In the genomic region with DNA sequence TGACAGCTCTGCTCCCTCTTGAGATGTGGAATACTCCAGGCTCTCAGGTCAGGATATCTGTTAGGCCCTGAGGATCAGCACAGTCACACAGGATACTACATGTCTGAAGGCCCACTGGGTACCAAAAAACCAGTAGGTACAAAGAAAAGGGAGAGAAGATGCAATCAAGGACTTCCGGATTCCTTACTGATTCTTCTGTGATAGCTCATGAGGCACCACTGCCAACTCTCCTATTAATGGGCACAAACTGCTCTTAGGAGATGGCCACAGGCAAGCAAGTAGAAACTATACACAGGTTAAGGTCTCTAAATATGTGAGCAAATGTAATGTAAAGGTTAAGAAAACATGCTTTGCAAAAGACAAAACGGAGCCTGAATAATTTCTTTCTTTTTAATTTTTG, we compare ENCODE assay signal across 16 cellular contexts. TPM values are rescaled to one million over a fixed set of nuclear protein-coding genes. Genes with fewer than 3 reads are reported as not detected.
DNase-seq lines count a peak whose midpoint lies in the region; ATAC-seq and TF ChIP-seq lines count a peak whose summit lies in the region.
"Had no signal": no experiment of that assay in that cellular context is flagged by ENCODE, and none has a peak within 500 bp of the region (broad histone marks: within the 10 kb centered on the region; RNA-seq: fewer than 3 reads in every experiment).

No MANE protein-coding gene starts in this region.

- H3K4me3 ChIP-seq in thoracic aorta, result no peak overlapping the region
- H3K4me3 ChIP-seq: A549, tibial nerve had no signal

- peaks cover 6% of the 10 kb centered on the region for H3K36me3 ChIP-seq in thoracic aorta

- H3K36me3 Mint-ChIP-seq in activated T-cell treated with anti-CD3 and anti-CD28 coated beads, Interleukin-2, amount 50 U/mL, for 72 hours (ENCODE audit: insufficient read depth in 2 of 2), result peaks cover 2 to 11% of the 10 kb centered on the region in 2 donors
- peaks cover 5% of the 10 kb centered on the region for H3K36me3 Mint-ChIP-seq in activated T-cell treated with anti-CD3 and anti-CD28 coated beads, Interleukin-2, amount 50 U/mL, for 4 hours (ENCODE audit: insufficient read depth)
- H3K36me3 Mint-ChIP-seq in HFFc6 (ENCODE audit: low read depth) (peaks cover 12% of the 10 kb centered on the region), glutamatergic neuron (ENCODE audit: unreplicated experiment) (no peaks in the 10 kb centered on the region)

- peak overlapping the region; percentile 13 to 89 for H3K27ac ChIP-seq in thoracic aorta

- H3K27me3 Mint-ChIP-seq in activated T-cell treated with anti-CD3 and anti-CD28 coated beads, Interleukin-2, amount 50 U/mL, for 72 hours (ENCODE audit: low read depth), result no peaks in the 10 kb centered on the region
- H3K27me3 Mint-ChIP-seq in activated T-cell treated with anti-CD3 and anti-CD28 coated beads, Interleukin-2, amount 50 U/mL, for 4 hours (ENCODE audit: low read depth), result no peaks in the 10 kb centered on the region
- H3K27me3 Mint-ChIP-seq in HFFc6 (ENCODE audit: insufficient read depth) (peaks cover 5% of the 10 kb centered on the region), glutamatergic neuron (ENCODE audit: unreplicated experiment) (peaks cover 10% of the 10 kb centered on the region)
- H3K27me3 Mint-ChIP-seq: activated B cell treated with CpG ODN at 0.5 μM for 24 hours had no signal

- no peaks in the 10 kb centered on the region for H3K9me3 ChIP-seq in thoracic aorta
- H3K9me3 ChIP-seq: A549, tibial nerve had no signal

- TF ChIP-seq CTCF in HFFc6 (IDR thresholded peaks at IDR 0.05) (no peak), glutamatergic neuron (IDR thresholded peaks at IDR 0.05; ENCODE audit: partially characterized antibody, unreplicated experiment) (no peak), thoracic aorta (IDR thresholded peaks at IDR 0.05) (no peak)

- H3K4me1 Mint-ChIP-seq in activated T-cell treated with anti-CD3 and anti-CD28 coated beads, Interleukin-2, amount 50 U/mL, for 72 hours (ENCODE audit: low read depth), result peaks cover 84% of the 10 kb centered on the region
- peaks cover 68% of the 10 kb centered on the region for H3K4me1 Mint-ChIP-seq in activated T-cell treated with anti-CD3 and anti-CD28 coated beads, Interleukin-2, amount 50 U/mL, for 4 hours (ENCODE audit: low read depth)
- H3K4me1 Mint-ChIP-seq in HFFc6 (ENCODE audit: low read depth), result peaks cover 77% of the 10 kb centered on the region
- H3K4me1 Mint-ChIP-seq in glutamatergic neuron (ENCODE audit: low read depth, unreplicated experiment), result peaks cover 37% of the 10 kb centered on the region

- peaks cover 64 to 82% of the 10 kb centered on the region in 2 donors for H3K4me1 ChIP-seq in thoracic aorta (ENCODE audit: control insufficient read depth in 1 of 2, low read depth in 2 of 2)

- H3K27ac Mint-ChIP-seq in activated T-cell treated with anti-CD3 and anti-CD28 coated beads, Interleukin-2, amount 50 U/mL, for 72 hours, result peak overlapping the region; percentile 48
- H3K27ac Mint-ChIP-seq in HFFc6 (peak overlapping the region; percentile 72; the same call in 1 of the 2 replicates), glutamatergic neuron (ENCODE audit: unreplicated experiment) (peak overlapping the region; percentile 44)
- H3K27ac Mint-ChIP-seq: activated B cell treated with CpG ODN at 0.5 μM for 24 hours; activated naive CD4-positive, alpha-beta T cell treated with anti-CD3 and anti-CD28 coated beads for 36 hours had no signal

- no peaks in the 10 kb centered on the region for H3K9me3 Mint-ChIP-seq in activated T-cell treated with anti-CD3 and anti-CD28 coated beads, Interleukin-2, amount 50 U/mL, for 72 hours
- H3K9me3 Mint-ChIP-seq in activated T-cell treated with anti-CD3 and anti-CD28 coated beads, Interleukin-2, amount 50 U/mL, for 4 hours, result no peaks in the 10 kb centered on the region
- H3K9me3 Mint-ChIP-seq in HFFc6 (no peaks in the 10 kb centered on the region), glutamatergic neuron (ENCODE audit: unreplicated experiment) (peaks cover 15% of the 10 kb centered on the region)
- H3K9me3 Mint-ChIP-seq: activated B cell treated with CpG ODN at 0.5 μM for 24 hours; activated naive CD4-positive, alpha-beta T cell treated with anti-CD3 and anti-CD28 coated beads for 36 hours had no signal

- no peak for DNase-seq in activated T-cell treated with anti-CD3 and anti-CD28 coated beads, Interleukin-2, amount 50 U/mL, for 72 hours
- no peak for DNase-seq in activated T-cell treated with anti-CD3 and anti-CD28 coated beads, Interleukin-2, amount 50 U/mL, for 4 hours
- DNase-seq in HFFc6 (no peak), glutamatergic neuron (no peak), thoracic aorta (ENCODE audit: low spot score) (no peak), cortex of kidney (lab: John Stamatoyannopoulos, UW) (no peak)
- DNase-seq: activated B cell treated with CpG ODN at 0.5 μM for 24 hours; activated naive CD4-positive, alpha-beta T cell treated with anti-CD3 and anti-CD28 coated beads for 36 hours; dorsolateral prefrontal cortex; kidney glomerular epithelial cell; NCI-H1417 treated with DMSO at 0.1 percent for 48 hours had no signal

- H3K4me3 Mint-ChIP-seq in activated T-cell treated with anti-CD3 and anti-CD28 coated beads, Interleukin-2, amount 50 U/mL, for 72 hours, result no peak overlapping the region
- no peak overlapping the region for H3K4me3 Mint-ChIP-seq in activated T-cell treated with anti-CD3 and anti-CD28 coated beads, Interleukin-2, amount 50 U/mL, for 4 hours
- H3K4me3 Mint-ChIP-seq in HFFc6, result peak overlapping the region; percentile 42; the same call in 1 of the 2 replicates
- no peak overlapping the region for H3K4me3 Mint-ChIP-seq in glutamatergic neuron (ENCODE audit: unreplicated experiment)
- H3K4me3 Mint-ChIP-seq: activated B cell treated with CpG ODN at 0.5 μM for 24 hours; activated naive CD4-positive, alpha-beta T cell treated with anti-CD3 and anti-CD28 coated beads for 36 hours had no signal

- ATAC-seq in activated T-cell treated with anti-CD3 and anti-CD28 coated beads, Interleukin-2, amount 50 U/mL, for 72 hours (replicated peaks in 1 of 2), result no peak
- ATAC-seq in activated T-cell treated with anti-CD3 and anti-CD28 coated beads, Interleukin-2, amount 50 U/mL, for 4 hours, result no peak
- ATAC-seq in thoracic aorta (ENCODE audit: insufficient number of reproducible peaks, low FRiP score, low read depth), result no peak
- ATAC-seq in HG03571 (IDR thresholded peaks at IDR 0.05; ENCODE audit: unreplicated experiment), result no peak
- ATAC-seq in GM18868 (IDR thresholded peaks at IDR 0.05; ENCODE audit: unreplicated experiment), result no peak
- ATAC-seq: A549, esophagus mucosa had no signal

- no peaks in the 10 kb centered on the region for H3K27me3 ChIP-seq in thoracic aorta (replicated peaks; ENCODE audit: insufficient read depth)
- H3K27me3 ChIP-seq: dorsolateral prefrontal cortex, tibial nerve had no signal

RNA-seq across cellular contexts. Expression of a gene that starts 3.5 kb away (rescaled TPM):
- total RNA-seq in activated T-cell treated with anti-CD3 and anti-CD28 coated beads, Interleukin-2, amount 50 U/mL, for 72 hours, result 10 to 100 TPM; 23.2 to 29.3 TPM
- 10 to 100 TPM; 31.9 to 37.5 (median 36.9) TPM for total RNA-seq in activated T-cell treated with anti-CD3 and anti-CD28 coated beads, Interleukin-2, amount 50 U/mL, for 4 hours
- 10 to 100 TPM; 57.6 to 84.6 (median 71.1) TPM for total RNA-seq in HFFc6 (2021; fragmentation: NEBNext Ultra II Directional; extraction: Animal tissue kit (Norgen Biotek cat#: 25700))
- total RNA-seq in glutamatergic neuron (ENCODE audit: unreplicated experiment), result 32.5 TPM
- total RNA-seq in thoracic aorta, result 10 to 100 TPM; 50.8 to 52.4 TPM

RNA-seq across cellular contexts. Expression of a gene that starts 3.7 kb away (rescaled TPM):
- total RNA-seq in activated T-cell treated with anti-CD3 and anti-CD28 coated beads, Interleukin-2, amount 50 U/mL, for 72 hours, result 10 to 100 TPM; 70.8 to 72.6 TPM
- 100 to 1,000 TPM; 106 to 114 (median 109) TPM for total RNA-seq in activated T-cell treated with anti-CD3 and anti-CD28 coated beads, Interleukin-2, amount 50 U/mL, for 4 hours
- total RNA-seq in HFFc6 (2021; fragmentation: NEBNext Ultra II Directional; extraction: Animal tissue kit (Norgen Biotek cat#: 25700)), result 10 to 100 TPM; 54.9 to 71.4 (median 60.4) TPM
- total RNA-seq in glutamatergic neuron (ENCODE audit: unreplicated experiment), result 68.1 TPM
- total RNA-seq in thoracic aorta, result 100 to 1,000 TPM; 115 to 123 TPM

RNA-seq across cellular contexts. Expression of a gene that starts 43.0 kb away (rescaled TPM):
- 100 to 1,000 TPM; 188 to 228 TPM for total RNA-seq in activated T-cell treated with anti-CD3 and anti-CD28 coated beads, Interleukin-2, amount 50 U/mL, for 72 hours
- 100 to 1,000 TPM; 219 to 232 (median 223) TPM for total RNA-seq in activated T-cell treated with anti-CD3 and anti-CD28 coated beads, Interleukin-2, amount 50 U/mL, for 4 hours
- 100 to 1,000 TPM in 2 of 6 experiments, 10 to 100 TPM in 4; 88.0 to 106 (median 93.3) TPM for total RNA-seq in HFFc6 (2021; fragmentation: NEBNext Ultra II Directional; extraction: Animal tissue kit (Norgen Biotek cat#: 25700))
- total RNA-seq in glutamatergic neuron (ENCODE audit: unreplicated experiment) (136 TPM), thoracic aorta (10 to 100 TPM; 77.2 to 85.6 TPM)

RNA-seq across cellular contexts. Expression of a gene that starts 53.7 kb away (rescaled TPM):
- 100 to 1,000 TPM; 202 to 225 TPM for total RNA-seq in activated T-cell treated with anti-CD3 and anti-CD28 coated beads, Interleukin-2, amount 50 U/mL, for 72 hours
- 100 to 1,000 TPM; 241 to 281 (median 267) TPM for total RNA-seq in activated T-cell treated with anti-CD3 and anti-CD28 coated beads, Interleukin-2, amount 50 U/mL, for 4 hours
- 100 to 1,000 TPM; 167 to 195 (median 180) TPM for total RNA-seq in HFFc6 (2021; fragmentation: NEBNext Ultra II Directional; extraction: Animal tissue kit (Norgen Biotek cat#: 25700))
- total RNA-seq in glutamatergic neuron (ENCODE audit: unreplicated experiment) (100 TPM), thoracic aorta (100 to 1,000 TPM in 1 of 2 donors, 10 to 100 TPM in 1; 68.1 to 135 TPM)
